ENCODE assay signal across 16 cellular contexts in genomic region chr2:127056631-127057370, GRCh38. TPM values are rescaled to one million over a fixed set of nuclear protein-coding genes. Genes with fewer than 3 reads are reported as not detected.
DNase-seq lines count a peak whose midpoint lies in the region; ATAC-seq and TF ChIP-seq lines count a peak whose summit lies in the region.
"Had no signal": no experiment of that assay in that cellular context is flagged by ENCODE, and none has a peak within 500 bp of the region (broad histone marks: within the 10 kb centered on the region; RNA-seq: fewer than 3 reads in every experiment).

No MANE protein-coding gene starts in this region.

- DNase-seq in right cardiac atrium (peak in 2 of 3 donors; percentile 41 to 47), right atrium auricular region (ENCODE audit: low spot score) (no peak), neuronal stem cell (ENCODE audit: low spot score) (no peak), amniotic stem cell (lab: John Stamatoyannopoulos, UW) (no peak), KBM-7 (no peak)
- no peak for DNase-seq in effector memory CD8-positive, alpha-beta T cell
- DNase-seq in activated T-cell treated with anti-CD3 and anti-CD28 coated beads, Interleukin-2, amount 50 U/mL, for 24 hours: no peak
- DNase-seq: CD4-positive, alpha-beta T cell; NCI-H1417; NCI-H1930; NCI-H226; NCI-H524 treated with DMSO at 0.1 percent for 48 hours; PC-9 had no signal

- H4K8ac ChIP-seq in neuronal stem cell (ENCODE audit: low read depth, low read length): no peak overlapping the region

- H3K4ac ChIP-seq in neuronal stem cell (ENCODE audit: low read length): no peak overlapping the region

- peak overlapping the region; percentile 87 for H2BK5ac ChIP-seq in neuronal stem cell (ENCODE audit: low read length)

- no peaks in the 10 kb centered on the region for H3K27me3 ChIP-seq in right cardiac atrium (ENCODE audit: control insufficient read depth, insufficient read depth)
- H3K27me3 ChIP-seq in right atrium auricular region: no peaks in the 10 kb centered on the region
- H3K27me3 ChIP-seq in neuronal stem cell (ENCODE audit: control insufficient read depth in 3 of 3, insufficient read depth in 3 of 3, low read depth in 1 of 3, low read length in 3 of 3): no peaks in the 10 kb centered on the region

- H3K4me3 Mint-ChIP-seq in effector memory CD8-positive, alpha-beta T cell: no peak overlapping the region
- no peak overlapping the region for H3K4me3 Mint-ChIP-seq in activated T-cell treated with anti-CD3 and anti-CD28 coated beads, Interleukin-2, amount 50 U/mL, for 24 hours
- H3K4me3 Mint-ChIP-seq: CD4-positive, alpha-beta T cell had no signal

- peaks cover 18 to 30% of the 10 kb centered on the region in 2 donors for H3K4me1 Mint-ChIP-seq in effector memory CD8-positive, alpha-beta T cell (ENCODE audit: low read depth in 2 of 2)
- H3K4me1 Mint-ChIP-seq in activated T-cell treated with anti-CD3 and anti-CD28 coated beads, Interleukin-2, amount 50 U/mL, for 24 hours (ENCODE audit: low read depth): no peaks in the 10 kb centered on the region

- in situ Hi-C loops in KBM-7 (cut with MboI; ENCODE audit: low pct_unique_long_range_greater_than_20kb, low sequenced_read_pairs): no loop called here

- H3K27ac ChIP-seq in right cardiac atrium (ENCODE audit: low read length) (no peak overlapping the region), right atrium auricular region (no peak overlapping the region), neuronal stem cell (replicated peaks; ENCODE audit: low read length) (no peak overlapping the region), temporal lobe (ENCODE audit: low read depth, low read length) (peak overlapping the region; percentile 50)
- H3K27ac ChIP-seq: A549, PC-9, SK-N-MC had no signal

- no peak for ATAC-seq in right cardiac atrium
- ATAC-seq in effector memory CD8-positive, alpha-beta T cell (replicated peaks): no peak
- ATAC-seq: A549 had no signal

- H3K23ac ChIP-seq in neuronal stem cell (ENCODE audit: low read depth, low read length, poor library complexity): peak overlapping the region; percentile 67

- H3K9me3 ChIP-seq in right cardiac atrium (ENCODE audit: control insufficient read depth, low read length) (no peaks in the 10 kb centered on the region), right atrium auricular region (no peaks in the 10 kb centered on the region), neuronal stem cell (replicated peaks in 1 of 2; ENCODE audit: control insufficient read depth in 2 of 2, insufficient read depth in 1 of 2, low read depth in 1 of 2, low read length in 2 of 2) (peaks cover 0 to 4% of the 10 kb centered on the region in 2 donors)
- H3K9me3 ChIP-seq: A549 had no signal

- no peak overlapping the region for H3K9ac ChIP-seq in neuronal stem cell (ENCODE audit: low read depth, low read length, poor library complexity)

- no peak overlapping the region for H2BK120ac ChIP-seq in neuronal stem cell (ENCODE audit: low read depth, low read length)

- no peak for TF ChIP-seq CTCF in right atrium auricular region (IDR thresholded peaks at IDR 0.05)

- H2AFZ ChIP-seq in neuronal stem cell (ENCODE audit: low read length): no peak overlapping the region
- H2AFZ ChIP-seq: PC-9 had no signal

- 91% methylated on average over 25 of the region's 25 CpGs for WGBS in right cardiac atrium
- no CpG with 5 or more reads among the region's 25 CpGs for WGBS in neuronal stem cell (ENCODE audit: extremely low coverage in 2 of 2, insufficient read length in 2 of 2, insufficient replicate concordance in 1 of 2), 2 donors

- no peak overlapping the region for H2BK15ac ChIP-seq in neuronal stem cell (ENCODE audit: low read length)

- H3K36me3 ChIP-seq in right atrium auricular region (no peaks in the 10 kb centered on the region), neuronal stem cell (replicated peaks in 1 of 2; ENCODE audit: control insufficient read depth in 2 of 2, insufficient read depth in 2 of 2, low read length in 2 of 2) (peaks cover 7 to 8% of the 10 kb centered on the region in 2 donors)

- peak overlapping the region; percentile 99 for H3K14ac ChIP-seq in neuronal stem cell (ENCODE audit: low read length)

- no peaks in the 10 kb centered on the region for H3K27me3 Mint-ChIP-seq in effector memory CD8-positive, alpha-beta T cell
- no peaks in the 10 kb centered on the region for H3K27me3 Mint-ChIP-seq in activated T-cell treated with anti-CD3 and anti-CD28 coated beads, Interleukin-2, amount 50 U/mL, for 24 hours
- H3K27me3 Mint-ChIP-seq: CD4-positive, alpha-beta T cell had no signal

- intact Hi-C loops in right cardiac atrium (cut with DNase I): no loop called here

- H3K27ac Mint-ChIP-seq in effector memory CD8-positive, alpha-beta T cell: peak overlapping the region; percentile 32 to 80
- H3K27ac Mint-ChIP-seq in activated T-cell treated with anti-CD3 and anti-CD28 coated beads, Interleukin-2, amount 50 U/mL, for 24 hours: no peak overlapping the region
- H3K27ac Mint-ChIP-seq: CD4-positive, alpha-beta T cell had no signal

- no peaks in the 10 kb centered on the region for H3K9me3 Mint-ChIP-seq in effector memory CD8-positive, alpha-beta T cell
- no peaks in the 10 kb centered on the region for H3K9me3 Mint-ChIP-seq in activated T-cell treated with anti-CD3 and anti-CD28 coated beads, Interleukin-2, amount 50 U/mL, for 24 hours
- H3K9me3 Mint-ChIP-seq: CD4-positive, alpha-beta T cell had no signal

- no peak overlapping the region for H3K4me2 ChIP-seq in neuronal stem cell (ENCODE audit: insufficient read depth, low read length, poor library complexity, severe bottlenecking)
- H3K4me2 ChIP-seq: A549, PC-9 had no signal

- H2AK5ac ChIP-seq in neuronal stem cell (ENCODE audit: low read depth, low read length): peak overlapping the region; percentile 70

- H3K4me1 ChIP-seq in right cardiac atrium (ENCODE audit: control insufficient read depth, insufficient read depth, low read length): no peaks in the 10 kb centered on the region
- peaks cover 0 to 3% of the 10 kb centered on the region in 2 donors for H3K4me1 ChIP-seq in right atrium auricular region
- H3K4me1 ChIP-seq in neuronal stem cell (ENCODE audit: control insufficient read depth in 2 of 2, insufficient read depth in 1 of 2, low read depth in 1 of 2, low read length in 2 of 2): peaks cover 0 to 4% of the 10 kb centered on the region in 2 donors

- H3K4me3 ChIP-seq in right cardiac atrium (ENCODE audit: low read length) (no peak overlapping the region), right atrium auricular region (no peak overlapping the region), neuronal stem cell (ENCODE audit: low read length in 2 of 2) (no peak overlapping the region)
- H3K4me3 ChIP-seq: A549, PC-9, SK-N-MC had no signal

- H3K18ac ChIP-seq in neuronal stem cell (ENCODE audit: low read length): peak overlapping the region; percentile 64

- H3K79me1 ChIP-seq in neuronal stem cell (ENCODE audit: low read depth, low read length): peaks cover 7% of the 10 kb centered on the region

- peaks cover 33% of the 10 kb centered on the region for H3K36me3 Mint-ChIP-seq in effector memory CD8-positive, alpha-beta T cell (ENCODE audit: insufficient read depth)
- peaks cover 54% of the 10 kb centered on the region for H3K36me3 Mint-ChIP-seq in activated T-cell treated with anti-CD3 and anti-CD28 coated beads, Interleukin-2, amount 50 U/mL, for 24 hours (ENCODE audit: low read depth)

- no peak overlapping the region for H2BK12ac ChIP-seq in neuronal stem cell (ENCODE audit: low read length)

- no peak overlapping the region for H4K91ac ChIP-seq in neuronal stem cell (ENCODE audit: low read depth, low read length, poor library complexity)

RNA-seq across cellular contexts. Expression of gene BIN1, which starts 50.2 kb away (rescaled TPM):
- 10 to 100 TPM in 3 of 4 donors, 1 to 10 TPM in 1; 6.6 to 12.0 (median 10.4) TPM for total RNA-seq in right cardiac atrium
- polyA plus RNA-seq in right cardiac atrium: 5.9 TPM
- total RNA-seq in right atrium auricular region: 10 to 100 TPM in 1 of 2 donors, 1 to 10 TPM in 1; 7.6 to 15.3 TPM
- polyA plus RNA-seq in neuronal stem cell (2013, experiment 1 of 2): 58.5 TPM
- 59.1 TPM for polyA plus RNA-seq in neuronal stem cell (2013, experiment 2 of 2)
- 42.8 TPM for total RNA-seq in temporal lobe

Comparison
In these comparisons a context has a peak if more than half of its experiments do, and no peak if none do; other contexts are left out.
1. DNase-seq: peak in right cardiac atrium (2 of 3); none in right atrium auricular region (single experiment), effector memory CD8-positive, alpha-beta T cell (0 of 3), neuronal stem cell (single experiment), amniotic stem cell (single experiment), activated T-cell treated with anti-CD3 and anti-CD28 coated beads, Interleukin-2, amount 50 U/mL, for 24 hours (single experiment) and KBM-7 (single experiment).